ENCODE assay signal across 8 cellular contexts in genomic region chr11:62709262-62710000, GRCh38. TPM values are rescaled to one million over a fixed set of nuclear protein-coding genes. Genes with fewer than 3 reads are reported as not detected.
DNase-seq lines count a peak whose midpoint lies in the region; ATAC-seq and TF ChIP-seq lines count a peak whose summit lies in the region.

No MANE protein-coding gene starts in this region.

- ATAC-seq in HG02884 (IDR thresholded peaks at IDR 0.05; ENCODE audit: unreplicated experiment) = peak; percentile 63

- TF ChIP-seq CTCF in GM13977 (IDR thresholded peaks at IDR 0.05; ENCODE audit: extremely low read depth, insufficient read depth, missing control alignments) = peak; percentile 14
- no peak for TF ChIP-seq CTCF in WERI-Rb-1 (IDR thresholded peaks at IDR 0.05; ENCODE audit: low read depth, low read length)
- TF ChIP-seq CTCF in mammary epithelial cell (conservative IDR thresholded peaks at IDR 0.05 in 1 of 2, IDR thresholded peaks at IDR 0.05 in 1 of 2; ENCODE audit: extremely low read depth in 1 of 2, insufficient read depth in 1 of 2, low read depth in 1 of 2, low read length in 2 of 2) = no peak

- BruUV-seq in mammary epithelial cell (replicated peaks; lab: Mats Ljungman, UMichigan) = no TSS peak

- WGBS in mammary epithelial cell (ENCODE audit: low coverage, missing lambda C conversion rate) = 2% methylated on average over 32 of the region's 47 CpGs

- intact Hi-C loops in mammary epithelial cell (cut with micrococcal nuclease) = loop anchor here (2.0 kb wide), 1 partner anchor 17 kb away; the partner anchor contains the start of gene HNRNPUL2

- CTCF ChIA-PET in mammary epithelial cell (lab: Charles Lee; ENCODE audit: low non-redundant PET) = interaction anchor here (0.6 to 0.8 kb wide), 2 partner anchors 98 to 203 kb away, joined by 3 to 6 read pairs; no protein-coding TSS in a partner anchor

- peak; percentile 92 for DNase-seq in GM13977 (ENCODE audit: low spot score)
- peak; percentile 97 for DNase-seq in NCI-H2081 treated with DMSO at 0.1 percent for 48 hours (lab: John Stamatoyannopoulos, UW)
- DNase-seq in WERI-Rb-1 = peak; percentile 97
- DNase-seq in mammary epithelial cell = peak; percentile 94
- DNase-seq in iPS-NIHi11 (ENCODE audit: low spot score) = peak; percentile 81
- DNase-seq in HuH-7 (ENCODE audit: low spot score) = no peak

- H3K36me3 ChIP-seq in WERI-Rb-1 (peaks cover 66% of the 10 kb centered on the region), mammary epithelial cell (ENCODE audit: insufficient read depth, low read length) (peaks cover 15% of the 10 kb centered on the region)

- peak overlapping the region; percentile 83 for H3K9ac ChIP-seq in mammary epithelial cell (ENCODE audit: insufficient read depth, low read length)

- H4K20me1 ChIP-seq in mammary epithelial cell (ENCODE audit: insufficient read depth, low read length) = no peaks in the 10 kb centered on the region

- peak overlapping the region; percentile 69 for H3K4me3 ChIP-seq in WERI-Rb-1 (ENCODE audit: low read depth, low read length)
- peak overlapping the region; percentile 46 to 62 (median 50) for H3K4me3 ChIP-seq in mammary epithelial cell (replicated peaks in 1 of 3; ENCODE audit: insufficient read depth in 1 of 3, low read depth in 2 of 3, low read length in 3 of 3)
- peak overlapping the region; percentile 31 to 58 (median 41) for H3K4me3 ChIP-seq in skin epidermis

- peak overlapping the region; percentile 87 for H3K27ac ChIP-seq in WERI-Rb-1
- peak overlapping the region; percentile 85 for H3K27ac ChIP-seq in mammary epithelial cell (ENCODE audit: insufficient read depth, low read depth, low read length)
- H3K27ac ChIP-seq in skin epidermis = peak overlapping the region; percentile 66 to 99 (median 96)

- H2AFZ ChIP-seq in mammary epithelial cell (ENCODE audit: low read depth, low read length) = peak overlapping the region; percentile 98

- H3K79me2 ChIP-seq in mammary epithelial cell (ENCODE audit: insufficient read depth, low read length) = peaks cover 17% of the 10 kb centered on the region

- no peaks in the 10 kb centered on the region for H3K27me3 ChIP-seq in WERI-Rb-1 (ENCODE audit: insufficient read depth, low read depth, severe bottlenecking)
- H3K27me3 ChIP-seq in mammary epithelial cell (ENCODE audit: insufficient read depth, low read length) = no peaks in the 10 kb centered on the region

- no peaks in the 10 kb centered on the region for H3K9me3 ChIP-seq in WERI-Rb-1 (ENCODE audit: severe bottlenecking)
- no peaks in the 10 kb centered on the region for H3K9me3 ChIP-seq in mammary epithelial cell (replicated peaks; ENCODE audit: insufficient read depth, low read length)

- in situ Hi-C loops in GM13977 (cut with MboI; ENCODE audit: low pct_unique_long_range_greater_than_20kb, low sequenced_read_pairs, unreplicated experiment) = no loop called here
- in situ Hi-C loops in mammary epithelial cell (cut with MboI; ENCODE audit: low sequenced_read_pairs in 2 of 2) = loop anchor here in 1 of 2 donors (25.0 kb wide), 1 partner anchor 922 kb away; the partner anchor contains the start of genes FEN1 and TMEM258

- H3K4me1 ChIP-seq in mammary epithelial cell (ENCODE audit: insufficient read depth, low read length) = peaks cover 31% of the 10 kb centered on the region

- H3K4me2 ChIP-seq in mammary epithelial cell (ENCODE audit: insufficient read depth, low read depth, low read length) = peak overlapping the region; percentile 88

- dilution Hi-C loops in mammary epithelial cell (cut with HindIII; ENCODE audit: low sequenced_read_pairs) = no loop called here

RNA-seq across cellular contexts. Expression of gene GNG3, which starts 2.0 kb away (rescaled TPM):
- not detected for total RNA-seq in mammary epithelial cell
- 0.07 TPM for polyA plus RNA-seq in mammary epithelial cell
- polyA minus RNA-seq in mammary epithelial cell = not detected

RNA-seq across cellular contexts. Expression of gene BSCL2, which starts 2.2 kb away (rescaled TPM):
- 10 to 100 TPM; 30.0 to 44.2 TPM for total RNA-seq in mammary epithelial cell
- polyA plus RNA-seq in mammary epithelial cell = 58.9 TPM
- polyA minus RNA-seq in mammary epithelial cell = 147 TPM

RNA-seq across cellular contexts. Expression of gene HNRNPUL2, which starts 17.8 kb away (rescaled TPM):
- 10 to 100 TPM in 1 of 2 donors, 1 to 10 TPM in 1; 7.7 to 50.4 TPM for total RNA-seq in mammary epithelial cell
- polyA plus RNA-seq in mammary epithelial cell = 13.7 TPM
- polyA minus RNA-seq in mammary epithelial cell = 41.4 TPM

RNA-seq across cellular contexts. Expression of gene TTC9C, which starts 18.9 kb away (rescaled TPM):
- total RNA-seq in mammary epithelial cell = 10 to 100 TPM; 25.0 to 29.0 TPM
- polyA plus RNA-seq in mammary epithelial cell = 15.1 TPM
- polyA minus RNA-seq in mammary epithelial cell = 62.3 TPM

RNA-seq across cellular contexts. Expression of gene LRRN4CL, which starts 20.1 kb away (rescaled TPM):
- under 1 TPM; 0.24 to 0.33 TPM for total RNA-seq in mammary epithelial cell
- 0.01 TPM for polyA plus RNA-seq in mammary epithelial cell
- polyA minus RNA-seq in mammary epithelial cell = not detected
